ENCODE assay signal across 12 cellular contexts in the genomic region with DNA sequence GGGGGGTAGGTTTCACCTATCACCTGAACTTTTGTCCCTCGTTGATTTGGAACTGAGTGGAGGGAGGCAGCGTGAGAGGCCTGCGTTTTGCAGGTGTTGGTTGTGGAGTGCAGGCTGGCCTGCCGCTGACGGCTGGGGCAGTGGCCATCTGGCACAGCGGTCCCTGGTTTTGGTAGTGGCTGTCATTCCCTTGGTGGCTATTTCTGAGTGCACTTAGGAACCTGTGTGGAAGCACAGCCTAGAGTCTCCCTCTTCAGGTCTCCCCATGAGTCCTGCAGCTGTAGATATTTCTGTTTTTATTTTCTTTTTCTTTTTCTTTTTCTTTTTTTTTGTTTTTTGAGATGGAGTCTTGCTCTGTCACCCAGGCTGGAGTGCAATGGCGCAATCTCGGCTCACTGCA.
A peak's percentile ranks its signal among the peaks of the same experiment; 100 is the strongest.
DNase-seq lines count a peak whose midpoint lies in the region; ATAC-seq and TF ChIP-seq lines count a peak whose summit lies in the region.
"Had no signal": no experiment of that assay in that cellular context is flagged by ENCODE, and none has a peak within 500 bp of the region (broad histone marks: within the 10 kb centered on the region; RNA-seq: fewer than 3 reads in every experiment).

No MANE protein-coding gene starts in this region.

- H3K4me1 ChIP-seq in adipocyte (ENCODE audit: control insufficient read depth, insufficient read depth, low read length): peaks cover 4% of the 10 kb centered on the region
- H3K4me1 ChIP-seq in left ventricle myocardium inferior: no peaks in the 10 kb centered on the region
- H3K4me1 ChIP-seq: ascending aorta had no signal

- intact Hi-C loops in left ventricle myocardium inferior (cut with micrococcal nuclease): no loop called here
- intact Hi-C loops in sciatic nerve (cut with DNase I): no loop called here

- peaks cover 9% of the 10 kb centered on the region for H3K27me3 ChIP-seq in adipocyte (replicated peaks; ENCODE audit: control insufficient read depth, insufficient read depth, low read length)
- no peaks in the 10 kb centered on the region for H3K27me3 ChIP-seq in left ventricle myocardium inferior (ENCODE audit: low read depth)
- H3K27me3 ChIP-seq: ascending aorta, ovary, upper lobe of left lung had no signal

- no peak overlapping the region for H3K9ac ChIP-seq in adipocyte (ENCODE audit: low read length)

- H3K9me3 ChIP-seq in adipocyte (ENCODE audit: control insufficient read depth, low read length) (no peaks in the 10 kb centered on the region), left ventricle myocardium inferior (replicated peaks) (no peaks in the 10 kb centered on the region)
- H3K9me3 ChIP-seq: ascending aorta, ovary, upper lobe of left lung had no signal

- H3K36me3 ChIP-seq in adipocyte (ENCODE audit: control insufficient read depth, insufficient read depth, low read length, severe bottlenecking) (no peaks in the 10 kb centered on the region), left ventricle myocardium inferior (no peaks in the 10 kb centered on the region)
- H3K36me3 ChIP-seq: ascending aorta, ovary, upper lobe of left lung had no signal

- TF ChIP-seq CTCF in left ventricle myocardium inferior (IDR thresholded peaks at IDR 0.05; ENCODE audit: borderline replicate concordance): peak; percentile 60

- H3K4me3 ChIP-seq in adipocyte (ENCODE audit: low read length): no peak overlapping the region
- no peak overlapping the region for H3K4me3 ChIP-seq in left ventricle myocardium inferior
- H3K4me3 ChIP-seq: ascending aorta, ovary, upper lobe of left lung had no signal

- ATAC-seq in sciatic nerve (peak; percentile 64), GM21360 (IDR thresholded peaks at IDR 0.05; ENCODE audit: unreplicated experiment) (no peak), GM21528 (IDR thresholded peaks at IDR 0.05; ENCODE audit: low FRiP score, unreplicated experiment) (no peak)

- DNase-seq in NCI-H2107 (lab: John Stamatoyannopoulos, UW): peak; percentile 2
- DNase-seq in NCI-H2107 treated with DMSO at 0.1 percent for 48 hours (lab: John Stamatoyannopoulos, UW; ENCODE audit: unreplicated experiment): no peak
- DNase-seq in adipocyte (ENCODE audit: low read depth): peak; percentile 35
- DNase-seq in left ventricle myocardium inferior: peak; percentile 32
- no peak for DNase-seq in sciatic nerve (ENCODE audit: low spot score)
- DNase-seq in NCI-H1417 treated with DMSO at 0.1 percent for 48 hours (lab: John Stamatoyannopoulos, UW): no peak
- DNase-seq: NCI-H146, ovary had no signal

- H3K27ac ChIP-seq in left ventricle myocardium inferior (replicated peaks): no peak overlapping the region
- H3K27ac ChIP-seq: ascending aorta, ovary, upper lobe of left lung had no signal

Comparison
In these comparisons a context has a peak if more than half of its experiments do, and no peak if none do; other contexts are left out.
1. DNase-seq: peak in NCI-H2107 (single experiment), adipocyte (single experiment) and left ventricle myocardium inferior (single experiment); none in NCI-H2107 treated with DMSO at 0.1 percent for 48 hours (single experiment), sciatic nerve (single experiment) and NCI-H1417 treated with DMSO at 0.1 percent for 48 hours (single experiment).